30 cellular contexts compared by ENCODE assay signal in the genomic region with DNA sequence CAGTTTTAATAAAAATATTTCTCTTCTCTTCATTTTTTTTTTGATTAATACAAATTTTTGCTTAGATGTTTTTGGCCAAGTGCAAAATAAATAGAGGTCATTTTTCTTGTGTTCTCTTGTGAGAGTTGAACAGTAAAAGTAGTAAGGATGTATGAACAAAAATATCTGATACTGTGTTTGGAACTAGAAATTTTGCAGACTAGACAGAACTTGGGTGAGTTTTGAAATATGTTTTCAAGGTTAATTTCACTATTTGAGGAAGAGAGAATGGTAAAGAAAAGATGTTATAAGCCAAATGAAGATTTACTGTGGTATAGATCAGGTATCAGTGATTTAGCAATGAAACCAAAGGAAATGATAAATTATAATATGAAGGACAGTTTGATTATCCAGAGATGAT.
"Had no signal": no experiment of that assay in that cellular context is flagged by ENCODE, and none has a peak within 500 bp of the region (broad histone marks: within the 10 kb centered on the region; RNA-seq: fewer than 3 reads in every experiment).

No MANE protein-coding gene starts in this region.

- H3K4me1 Mint-ChIP-seq: activated naive CD8-positive, alpha-beta T cell treated with anti-CD3 and anti-CD28 coated beads, Interleukin-2, amount 10 ng/mL, durations not matched to agents 7 days and 5 days; T-helper 17 cell had no signal

- H3K27me3 ChIP-seq: adrenal gland, breast epithelium, SJSA1 had no signal

- H3K9me3 Mint-ChIP-seq: activated naive CD8-positive, alpha-beta T cell treated with anti-CD3 and anti-CD28 coated beads, Interleukin-2, amount 10 ng/mL, durations not matched to agents 7 days and 5 days had no signal

- H3K27me3 Mint-ChIP-seq: activated naive CD8-positive, alpha-beta T cell treated with anti-CD3 and anti-CD28 coated beads, Interleukin-2, amount 10 ng/mL, durations not matched to agents 7 days and 5 days; T-helper 17 cell had no signal

- H3K4me3 Mint-ChIP-seq: activated CD8-positive, alpha-beta T cell treated with anti-CD3 and anti-CD28 coated beads, Interleukin-2, amount 10 ng/mL, durations not matched to agents 7 days and 5 days; activated naive CD8-positive, alpha-beta T cell treated with anti-CD3 and anti-CD28 coated beads, Interleukin-2, amount 10 ng/mL, durations not matched to agents 7 days and 5 days; T-helper 17 cell; WTC11 had no signal

- H3K9me3 ChIP-seq: adrenal gland, breast epithelium, SJSA1 had no signal

- H3K4me1 ChIP-seq: adrenal gland, breast epithelium had no signal

- H3K36me3 ChIP-seq: adrenal gland, breast epithelium, SJSA1 had no signal

- H3K36me3 Mint-ChIP-seq: activated naive CD8-positive, alpha-beta T cell treated with anti-CD3 and anti-CD28 coated beads, Interleukin-2, amount 10 ng/mL, durations not matched to agents 7 days and 5 days; WTC11 had no signal

- DNase-seq: activated CD4-positive, alpha-beta T cell treated with anti-CD3 and anti-CD28 coated beads for 48 hours; activated CD4-positive, alpha-beta T cell treated with anti-CD3 and anti-CD28 coated beads, Interleukin-2, amount 50 U/mL, for 4 hours; activated CD4-positive, CD25-positive, alpha-beta regulatory T cell treated with anti-CD3 and anti-CD28 coated beads, Interleukin-2, amount 50 U/mL, for 72 hours; activated CD8-positive, alpha-beta memory T cell treated with anti-CD3 and anti-CD28 coated beads, Interleukin-2, amount 50 U/mL, for 48 hours; activated CD8-positive, alpha-beta T cell treated with anti-CD3 and anti-CD28 coated beads, Interleukin-2, amount 10 ng/mL, durations not matched to agents 7 days and 5 days; activated naive CD4-positive, alpha-beta T cell treated with anti-CD3 and anti-CD28 coated beads, Interleukin-2, amount 50 U/mL, for 16 hours; activated naive CD8-positive, alpha-beta T cell treated with anti-CD3 and anti-CD28 coated beads, Interleukin-2, amount 10 ng/mL, durations not matched to agents 7 days and 5 days; activated T-cell treated with anti-CD3 and anti-CD28 coated beads, Interleukin-2, amount 50 U/mL, for 1 hour; adrenal gland; anterior cingulate cortex; caudate nucleus; MM.1S; NCI-H1092 treated with DMSO at 0.1 percent for 48 hours; NCI-H1417 treated with DMSO at 0.1 percent for 48 hours; NCI-H1694; NCI-H2029 treated with DMSO at 0.1 percent for 48 hours; NCI-H345; NCI-H510A treated with DMSO at 0.1 percent for 48 hours; NCI-H69; NK-92 treated with Interleukin-12 subunit alpha and Interleukin-12 subunit beta, amount 100 ng/mL, for 24 hours; OCI-M1; RPMI8226; SW 1271; T-helper 17 cell; T-helper 9 cell had no signal

- H3K27ac ChIP-seq: adrenal gland, breast epithelium, SJSA1 had no signal

- H3K4me3 ChIP-seq: adrenal gland, breast epithelium, SJSA1 had no signal

- ATAC-seq: activated CD8-positive, alpha-beta T cell treated with anti-CD3 and anti-CD28 coated beads, Interleukin-2, amount 10 ng/mL, durations not matched to agents 7 days and 5 days; Panc1; Right ventricle myocardium inferior; T-helper 17 cell; WTC11 had no signal

- H3K27ac Mint-ChIP-seq: activated CD8-positive, alpha-beta T cell treated with anti-CD3 and anti-CD28 coated beads, Interleukin-2, amount 10 ng/mL, durations not matched to agents 7 days and 5 days; activated naive CD8-positive, alpha-beta T cell treated with anti-CD3 and anti-CD28 coated beads, Interleukin-2, amount 10 ng/mL, durations not matched to agents 7 days and 5 days; T-helper 17 cell had no signal
